In genomic region chr16:5032748-5033167, GRCh38 we compare ENCODE assay signal across 8 cellular contexts. TPM values are rescaled to one million over a fixed set of nuclear protein-coding genes. Genes with fewer than 3 reads are reported as not detected.
A peak's percentile ranks its signal among the peaks of the same experiment; 100 is the strongest.
DNase-seq lines count a peak whose midpoint lies in the region; ATAC-seq and TF ChIP-seq lines count a peak whose summit lies in the region.

No MANE protein-coding gene starts in this region.

- H3K4me1 Mint-ChIP-seq in CD14-positive monocyte (peaks cover 30% of the 10 kb centered on the region), nephron (peaks cover 12% of the 10 kb centered on the region)

- H3K27me3 ChIP-seq in endocrine pancreas (ENCODE audit: control insufficient read depth, insufficient read depth, low read length) = no peaks in the 10 kb centered on the region

- H3K4me3 Mint-ChIP-seq in CD14-positive monocyte (peak overlapping the region; percentile 88 to 92), nephron (peak overlapping the region; percentile 84 to 88 (median 85))

- peaks cover 5% of the 10 kb centered on the region for H3K4me1 ChIP-seq in endocrine pancreas (ENCODE audit: control insufficient read depth, insufficient read depth, low read length)

- no peak for TF ChIP-seq POLR2A in NB4 (IDR thresholded peaks at IDR 0.05; ENCODE audit: extremely low read depth, insufficient read length)

- H3K27ac Mint-ChIP-seq in CD14-positive monocyte (peak overlapping the region in 5 of 7 donors; percentile 26 to 81 (median 60)), nephron (no peak overlapping the region)

- no peaks in the 10 kb centered on the region for H3K36me3 ChIP-seq in endocrine pancreas (ENCODE audit: control insufficient read depth, insufficient read depth, low read length)

- H3K9me3 ChIP-seq in endocrine pancreas (ENCODE audit: control insufficient read depth, low read length) = no peaks in the 10 kb centered on the region

- H3K27me3 Mint-ChIP-seq in CD14-positive monocyte (ENCODE audit: low read depth in 3 of 3) (peaks cover 0 to 5% (median 0%) of the 10 kb centered on the region in 3 donors), nephron (ENCODE audit: low read depth) (no peaks in the 10 kb centered on the region)

- H3K9ac ChIP-seq in endocrine pancreas (ENCODE audit: control insufficient read depth, insufficient read depth, low read length) = peak overlapping the region; percentile 8

- H3K36me3 Mint-ChIP-seq in CD14-positive monocyte (peaks cover 33 to 38% of the 10 kb centered on the region in 2 donors), nephron (ENCODE audit: low read depth) (no peaks in the 10 kb centered on the region)

- H3K4me3 ChIP-seq in NB4 (ENCODE audit: low read depth, low read length) = peak overlapping the region; percentile 80
- H3K4me3 ChIP-seq in endocrine pancreas (ENCODE audit: control insufficient read depth, insufficient read depth, low read length) = peak overlapping the region; percentile 7

- no peak for ATAC-seq in HG03139 (IDR thresholded peaks at IDR 0.05; ENCODE audit: unreplicated experiment)

- H3K9me3 Mint-ChIP-seq in CD14-positive monocyte = peaks cover 0 to 2% (median 0%) of the 10 kb centered on the region in 7 donors
- no peaks in the 10 kb centered on the region for H3K9me3 Mint-ChIP-seq in nephron

- intact Hi-C loops in CD14-positive monocyte (cut with micrococcal nuclease) = no loop called here

- DNase-seq in CD14-positive monocyte (ENCODE audit: low spot score) (no peak), NB4 (ENCODE audit: low read depth) (no peak), amygdala (lab: John Stamatoyannopoulos, UW) (no peak), NCI-H510A (lab: John Stamatoyannopoulos, UW) (no peak)
- no peak for DNase-seq in activated effector memory CD4-positive, alpha-beta T cell treated with anti-CD3 and anti-CD28 coated beads, Interleukin-2, amount 50 U/mL, for 16 hours

- TF ChIP-seq CTCF in CD14-positive monocyte (IDR thresholded peaks at IDR 0.05) (no peak), NB4 (IDR thresholded peaks at IDR 0.05; ENCODE audit: low read depth, low read length) (no peak), nephron (IDR thresholded peaks at IDR 0.05; ENCODE audit: unreplicated experiment in 3 of 3) (no peak)

RNA-seq across cellular contexts. Expression of gene NAGPA, which starts 1.0 kb away (rescaled TPM):
- 10 to 100 TPM; 44.9 to 51.5 TPM for polyA plus RNA-seq in CD14-positive monocyte

RNA-seq across cellular contexts. Expression of gene C16orf89, which starts 33.0 kb away (rescaled TPM):
- polyA plus RNA-seq in CD14-positive monocyte = not detected

RNA-seq across cellular contexts. Expression of gene ALG1, which starts 38.9 kb away (rescaled TPM):
- polyA plus RNA-seq in CD14-positive monocyte = 10 to 100 TPM; 25.2 to 31.0 TPM

Comparison
In these comparisons a context has a peak if more than half of its experiments do, and no peak if none do; other contexts are left out.
1. H3K27ac Mint-ChIP-seq: peak in CD14-positive monocyte (5 of 7); none in nephron (0 of 3).